ENCODE assay signal across 8 cellular contexts in the genomic region with DNA sequence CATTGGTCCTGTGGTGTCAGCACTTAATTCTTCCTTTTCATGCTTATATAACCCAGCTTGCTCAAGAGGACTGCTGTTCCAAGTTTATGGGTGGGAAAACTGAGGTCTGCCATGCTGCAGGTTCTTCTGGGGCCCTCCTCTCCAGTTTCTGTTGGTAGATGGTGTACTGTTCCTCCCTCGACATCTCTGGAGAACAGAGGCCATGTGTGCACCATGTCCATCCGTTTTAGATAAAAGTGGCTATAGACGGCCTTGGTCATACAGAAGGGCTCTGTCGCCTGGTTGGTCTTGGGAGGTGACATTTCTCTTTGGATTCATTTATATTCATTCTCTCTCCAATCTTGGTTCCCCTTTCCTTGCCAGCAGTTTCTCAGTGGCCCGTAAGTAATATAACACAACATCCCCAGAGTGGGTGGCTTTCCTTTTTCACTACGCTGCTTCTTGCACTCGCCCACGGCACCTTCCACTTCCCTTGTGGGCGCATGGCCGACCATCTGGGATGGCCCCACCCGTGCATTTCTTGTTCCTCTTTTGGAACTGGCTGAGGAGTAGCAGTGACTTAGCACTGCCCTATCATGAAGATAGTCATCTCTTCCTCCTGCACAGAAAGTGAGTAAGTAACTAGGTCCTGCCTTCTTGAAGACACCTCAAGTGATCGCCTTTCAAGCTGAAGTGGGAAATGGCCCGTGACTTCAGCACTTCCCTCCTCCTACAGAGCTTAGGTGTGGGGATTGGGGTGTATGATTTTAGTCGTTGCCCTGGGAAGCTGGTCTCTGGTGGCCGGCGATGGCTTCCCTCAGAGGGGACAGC.
A peak's percentile ranks its signal among the peaks of the same experiment; 100 is the strongest.
DNase-seq lines count a peak whose midpoint lies in the region; ATAC-seq and TF ChIP-seq lines count a peak whose summit lies in the region.

No MANE protein-coding gene starts in this region.

- BruUV-seq in PC-9 (replicated peaks; lab: Mats Ljungman, UMichigan), result no TSS peak

- H3K36me3 ChIP-seq in PC-9 (ENCODE audit: low read depth) (0 out of 2 replicates have a peak, but pooled peaks cover 4% of the 10 kb centered on the region), hepatocyte (replicated peaks; ENCODE audit: insufficient read depth, low read depth) (no peaks in the 10 kb centered on the region), tibial artery (peaks cover 0 to 40% (median 6%) of the 10 kb centered on the region in 3 donors)

- H3K27ac ChIP-seq in PC-9, result peak overlapping the region; percentile 92
- peak overlapping the region; percentile 67 for H3K27ac ChIP-seq in hepatocyte
- H3K27ac ChIP-seq in tibial artery, result no peak overlapping the region

- H3K9me2 ChIP-seq in PC-9 (ENCODE audit: insufficient read depth) (no peaks in the 10 kb centered on the region), hepatocyte (replicated peaks; ENCODE audit: insufficient read depth) (no peaks in the 10 kb centered on the region)

- DNase-seq in activated CD8-positive, alpha-beta T cell treated with anti-CD3 and anti-CD28 coated beads for 36 hours, result peak; percentile 36
- no peak for DNase-seq in activated CD8-positive, alpha-beta T cell treated with anti-CD3 and anti-CD28 coated beads, Interleukin-2, amount 10 ng/mL, durations not matched to agents 7 days and 5 days
- DNase-seq in PC-9, result no peak
- DNase-seq in hepatocyte (ENCODE audit: low spot score), result no peak
- peak; percentile 74 to 82 for DNase-seq in tibial artery
- no peak for DNase-seq in NCI-H774 (lab: John Stamatoyannopoulos, UW)
- no peak for DNase-seq in NCI-H2196 treated with DMSO at 0.1 percent for 48 hours (lab: John Stamatoyannopoulos, UW; ENCODE audit: unreplicated experiment)

- H3K4me3 Mint-ChIP-seq in activated CD8-positive, alpha-beta T cell treated with anti-CD3 and anti-CD28 coated beads for 36 hours, result no peak overlapping the region
- H3K4me3 Mint-ChIP-seq in activated CD8-positive, alpha-beta T cell treated with anti-CD3 and anti-CD28 coated beads, Interleukin-2, amount 10 ng/mL, durations not matched to agents 7 days and 5 days, result no peak overlapping the region

- peaks cover 36% of the 10 kb centered on the region for H3K4me1 ChIP-seq in PC-9 (replicated peaks; ENCODE audit: insufficient read depth)
- no peaks in the 10 kb centered on the region for H3K4me1 ChIP-seq in hepatocyte (ENCODE audit: insufficient read depth)
- H3K4me1 ChIP-seq in tibial artery, result peaks cover 0 to 11% (median 0%) of the 10 kb centered on the region in 4 donors

- peaks cover 25% of the 10 kb centered on the region for H3K36me3 Mint-ChIP-seq in activated CD8-positive, alpha-beta T cell treated with anti-CD3 and anti-CD28 coated beads for 36 hours (ENCODE audit: low read depth)
- H3K36me3 Mint-ChIP-seq in activated CD8-positive, alpha-beta T cell treated with anti-CD3 and anti-CD28 coated beads, Interleukin-2, amount 10 ng/mL, durations not matched to agents 7 days and 5 days (ENCODE audit: low read depth), result peaks cover 27% of the 10 kb centered on the region

- H3K4me3 ChIP-seq in PC-9 (no peak overlapping the region; the same call in 1 of the 2 replicates), hepatocyte (no peak overlapping the region), tibial artery (no peak overlapping the region)

- H3F3A ChIP-seq in PC-9 (ENCODE audit: insufficient read depth, low read depth), result peaks cover 19% of the 10 kb centered on the region; the same call in 1 of the 2 replicates

- intact Hi-C loops in activated CD8-positive, alpha-beta T cell treated with anti-CD3 and anti-CD28 coated beads for 36 hours (cut with micrococcal nuclease), result no loop called here
- intact Hi-C loops in PC-9 (cut with micrococcal nuclease; ENCODE audit: unreplicated experiment), result loop anchor here (1.0 to 5.0 kb wide), 2 partner anchors 35 to 57 kb away; no protein-coding TSS in a partner anchor
- intact Hi-C loops in tibial artery (cut with DNase I; ENCODE audit: low total_unique reads), result no loop called here

- H2AFZ ChIP-seq in PC-9 (no peak overlapping the region), hepatocyte (no peak overlapping the region)

- POLR2A ChIA-PET in activated CD8-positive, alpha-beta T cell treated with anti-CD3 and anti-CD28 coated beads for 36 hours (lab: Charles Lee), result no interaction called here
- POLR2A ChIA-PET in activated CD8-positive, alpha-beta T cell treated with anti-CD3 and anti-CD28 coated beads, Interleukin-2, amount 10 ng/mL, durations not matched to agents 7 days and 5 days (lab: Charles Lee), result interaction anchor here (1.2 kb wide), 1 partner anchor 23 kb away, joined by 5 read pairs; no protein-coding TSS in a partner anchor
- POLR2A ChIA-PET in PC-9 (lab: Charles Lee; ENCODE audit: unreplicated experiment), result interaction anchor here (0.5 to 0.9 kb wide), 5 partner anchors 17 to 204 kb away, joined by 3 to 7 read pairs (median 4); no protein-coding TSS in a partner anchor

- H3K4me2 ChIP-seq in PC-9, result peak overlapping the region; percentile 63
- peak overlapping the region; percentile 56 for H3K4me2 ChIP-seq in hepatocyte

- H4K20me1 ChIP-seq in PC-9 (ENCODE audit: insufficient read depth) (no peaks in the 10 kb centered on the region), hepatocyte (ENCODE audit: insufficient read depth, poor library complexity, severe bottlenecking) (peaks cover 4% of the 10 kb centered on the region)

- H3K4me1 Mint-ChIP-seq in activated CD8-positive, alpha-beta T cell treated with anti-CD3 and anti-CD28 coated beads for 36 hours (ENCODE audit: low read depth), result peaks cover 23% of the 10 kb centered on the region
- H3K4me1 Mint-ChIP-seq in activated CD8-positive, alpha-beta T cell treated with anti-CD3 and anti-CD28 coated beads, Interleukin-2, amount 10 ng/mL, durations not matched to agents 7 days and 5 days (ENCODE audit: low read depth), result peaks cover 15% of the 10 kb centered on the region

- no peaks in the 10 kb centered on the region for H3K27me3 ChIP-seq in PC-9 (ENCODE audit: insufficient read depth, low read depth)
- no peaks in the 10 kb centered on the region for H3K27me3 ChIP-seq in hepatocyte
- H3K27me3 ChIP-seq in tibial artery, result no peaks in the 10 kb centered on the region

- peak; percentile 72 for ATAC-seq in activated CD8-positive, alpha-beta T cell treated with anti-CD3 and anti-CD28 coated beads for 36 hours
- ATAC-seq in activated CD8-positive, alpha-beta T cell treated with anti-CD3 and anti-CD28 coated beads, Interleukin-2, amount 10 ng/mL, durations not matched to agents 7 days and 5 days, result no peak
- ATAC-seq in HG02870 (IDR thresholded peaks at IDR 0.05; ENCODE audit: unreplicated experiment), result peak; percentile 96

- H3K9me3 Mint-ChIP-seq in activated CD8-positive, alpha-beta T cell treated with anti-CD3 and anti-CD28 coated beads for 36 hours, result no peaks in the 10 kb centered on the region
- H3K9me3 Mint-ChIP-seq in activated CD8-positive, alpha-beta T cell treated with anti-CD3 and anti-CD28 coated beads, Interleukin-2, amount 10 ng/mL, durations not matched to agents 7 days and 5 days (ENCODE audit: insufficient read depth), result no peaks in the 10 kb centered on the region

- H3K27ac Mint-ChIP-seq in activated CD8-positive, alpha-beta T cell treated with anti-CD3 and anti-CD28 coated beads for 36 hours, result peak overlapping the region; percentile 69
- no peak overlapping the region for H3K27ac Mint-ChIP-seq in activated CD8-positive, alpha-beta T cell treated with anti-CD3 and anti-CD28 coated beads, Interleukin-2, amount 10 ng/mL, durations not matched to agents 7 days and 5 days

- H3K27me3 Mint-ChIP-seq in activated CD8-positive, alpha-beta T cell treated with anti-CD3 and anti-CD28 coated beads for 36 hours, result no peaks in the 10 kb centered on the region
- no peaks in the 10 kb centered on the region for H3K27me3 Mint-ChIP-seq in activated CD8-positive, alpha-beta T cell treated with anti-CD3 and anti-CD28 coated beads, Interleukin-2, amount 10 ng/mL, durations not matched to agents 7 days and 5 days (ENCODE audit: low read depth)

- WGBS in hepatocyte (ENCODE audit: low lambda C conversion rate, missing lambda C conversion rate), result 98% methylated on average over 16 of the region's 16 CpGs

- CTCF ChIA-PET in activated CD8-positive, alpha-beta T cell treated with anti-CD3 and anti-CD28 coated beads for 36 hours (lab: Charles Lee), result no interaction called here
- CTCF ChIA-PET in activated CD8-positive, alpha-beta T cell treated with anti-CD3 and anti-CD28 coated beads, Interleukin-2, amount 10 ng/mL, durations not matched to agents 7 days and 5 days (lab: Charles Lee), result interaction anchor here (0.6 kb wide), 1 partner anchor 475 kb away, joined by 3 read pairs; no protein-coding TSS in a partner anchor
- CTCF ChIA-PET in PC-9 (lab: Charles Lee), result interaction anchor here (0.7 kb wide), 1 partner anchor 505 kb away, joined by 4 read pairs; no protein-coding TSS in a partner anchor

- H3K79me2 ChIP-seq in PC-9 (ENCODE audit: low read depth), result 0 out of 2 replicates have a peak, but pooled peaks cover 15% of the 10 kb centered on the region
- peaks cover 49% of the 10 kb centered on the region for H3K79me2 ChIP-seq in hepatocyte

- no peak for TF ChIP-seq CTCF in activated CD8-positive, alpha-beta T cell treated with anti-CD3 and anti-CD28 coated beads for 36 hours (IDR thresholded peaks at IDR 0.05)
- TF ChIP-seq CTCF in PC-9 (conservative IDR thresholded peaks at IDR 0.05) (no peak), hepatocyte (IDR thresholded peaks at IDR 0.05; ENCODE audit: poor library complexity) (no peak), tibial artery (IDR thresholded peaks at IDR 0.05) (no peak)

- H3K9me3 ChIP-seq in PC-9 (ENCODE audit: insufficient read depth, low read depth) (no peaks in the 10 kb centered on the region), hepatocyte (ENCODE audit: low read depth) (no peaks in the 10 kb centered on the region), tibial artery (no peaks in the 10 kb centered on the region)

Comparison
In these comparisons a context has a peak if more than half of its experiments do, and no peak if none do; other contexts are left out.
1. DNase-seq: peak in activated CD8-positive, alpha-beta T cell treated with anti-CD3 and anti-CD28 coated beads for 36 hours (single experiment) and tibial artery (2 of 2); none in activated CD8-positive, alpha-beta T cell treated with anti-CD3 and anti-CD28 coated beads, Interleukin-2, amount 10 ng/mL, durations not matched to agents 7 days and 5 days (single experiment), PC-9 (0 of 2), hepatocyte (single experiment), NCI-H774 (single experiment) and NCI-H2196 treated with DMSO at 0.1 percent for 48 hours (single experiment).
2. H3K27ac ChIP-seq: peak in PC-9 (single experiment) and hepatocyte (single experiment); none in tibial artery (0 of 2).